Comparison of ENCODE assay signal across 15 cellular contexts in the genomic region with DNA sequence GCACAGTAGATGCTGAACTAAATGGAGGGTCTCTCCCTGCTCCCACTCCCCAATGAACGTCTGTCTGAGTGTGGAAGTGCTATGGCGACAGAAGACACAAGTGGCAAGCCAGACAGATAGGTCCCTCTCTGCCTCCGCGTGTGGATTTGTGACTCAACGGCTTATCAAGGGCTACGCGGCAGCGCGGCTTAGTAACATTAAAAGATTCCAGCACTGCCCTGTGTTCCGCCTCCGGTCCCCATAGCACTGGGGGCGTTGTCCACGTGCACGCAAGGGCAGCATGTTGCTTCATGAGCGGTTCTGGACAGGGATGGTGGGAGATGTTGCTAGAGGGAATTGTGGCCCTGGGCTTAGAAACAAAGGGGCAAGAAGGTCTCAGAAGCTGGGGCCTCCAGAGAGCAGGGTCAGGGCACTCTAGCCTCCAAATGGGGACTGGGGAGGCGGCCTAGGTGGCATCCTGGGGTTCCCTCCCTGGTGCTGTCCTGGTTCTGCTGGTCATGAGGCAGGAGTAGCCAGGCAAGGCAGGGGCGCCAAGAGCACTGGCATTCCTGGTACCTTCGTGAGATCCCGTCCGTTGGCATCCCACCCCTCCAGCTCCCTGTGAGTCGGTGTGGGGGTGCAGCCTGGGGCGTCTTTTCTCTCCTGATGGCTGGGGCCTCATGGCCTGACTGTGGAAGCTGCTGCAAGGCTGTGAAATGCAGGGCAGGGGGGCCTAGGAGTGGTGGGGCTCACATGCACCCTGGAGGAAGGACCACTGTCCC. TPM values are rescaled to one million over a fixed set of nuclear protein-coding genes. Genes with fewer than 3 reads are reported as not detected.
DNase-seq lines count a peak whose midpoint lies in the region; TF ChIP-seq lines count a peak whose summit lies in the region.
"Had no signal": no experiment of that assay in that cellular context is flagged by ENCODE, and none has a peak within 500 bp of the region (broad histone marks: within the 10 kb centered on the region; RNA-seq: fewer than 3 reads in every experiment).

No MANE protein-coding gene starts in this region.

- DNase-seq in Daoy (ENCODE audit: low read depth) (peak; percentile 40), RKO (ENCODE audit: low spot score) (peak; percentile 25), endothelial cell (ENCODE audit: low spot score) (no peak), occipital lobe (lab: John Stamatoyannopoulos, UW) (peak; percentile 21), NCI-H1694 treated with DMSO at 0.1 percent for 48 hours (lab: John Stamatoyannopoulos, UW) (no peak), head of caudate nucleus (no peak), SIG-M5 treated with dmso at 0.1 percent for 504 hours (lab: John Stamatoyannopoulos, UW; ENCODE audit: unreplicated experiment) (no peak)
- DNase-seq: CD4-positive, alpha-beta memory T cell; KG1; NCI-H187; NCI-H345; NCI-H526; Peyer's patch; Right ventricle myocardium superior had no signal

- H3K27ac Mint-ChIP-seq in endothelial cell (ENCODE audit: unreplicated experiment): peak overlapping the region; percentile 9
- H3K27ac Mint-ChIP-seq: CD4-positive, alpha-beta memory T cell; GM23338 had no signal

- peaks cover 7% of the 10 kb centered on the region for H3K36me3 Mint-ChIP-seq in endothelial cell (ENCODE audit: low read depth, unreplicated experiment)
- H3K36me3 Mint-ChIP-seq: CD4-positive, alpha-beta memory T cell had no signal

- H3K9me3 Mint-ChIP-seq in endothelial cell (ENCODE audit: unreplicated experiment): no peaks in the 10 kb centered on the region
- H3K9me3 Mint-ChIP-seq: CD4-positive, alpha-beta memory T cell; GM23338 had no signal

- peaks cover 3% of the 10 kb centered on the region for H3K4me1 Mint-ChIP-seq in endothelial cell (ENCODE audit: unreplicated experiment)
- H3K4me1 Mint-ChIP-seq: CD4-positive, alpha-beta memory T cell had no signal

- TF ChIP-seq CTCF in endothelial cell (IDR thresholded peaks at IDR 0.05; ENCODE audit: unreplicated experiment): no peak

- H3K27me3 Mint-ChIP-seq in endothelial cell (ENCODE audit: unreplicated experiment): peaks cover 12% of the 10 kb centered on the region

- intact Hi-C loops in head of caudate nucleus (cut with DNase I): no loop called here

- no peak overlapping the region for H3K4me3 Mint-ChIP-seq in endothelial cell (ENCODE audit: unreplicated experiment)
- H3K4me3 Mint-ChIP-seq: CD4-positive, alpha-beta memory T cell; GM23338 had no signal

RNA-seq across cellular contexts. Expression of a gene that starts 9.1 kb away (rescaled TPM):
- total RNA-seq in Daoy (2014; rRNA removed; shearing (Covaris generic)): 0.63 TPM in 1 of 2 replicates, not detected in the other
- not detected for total RNA-seq in endothelial cell (ENCODE audit: unreplicated experiment)
- 6.6 TPM for total RNA-seq in occipital lobe
- total RNA-seq: CD4-positive, alpha-beta memory T cell; Right ventricle myocardium superior had no signal

RNA-seq across cellular contexts. Expression of a gene that starts 51.5 kb away (rescaled TPM):
- not detected in 2 replicates for total RNA-seq in Daoy (2014; rRNA removed; shearing (Covaris generic))
- total RNA-seq in endothelial cell (ENCODE audit: unreplicated experiment): not detected
- not detected for total RNA-seq in occipital lobe
- total RNA-seq: CD4-positive, alpha-beta memory T cell; Peyer's patch; Right ventricle myocardium superior had no signal

Comparison
In these comparisons a context has a peak if more than half of its experiments do, and no peak if none do; other contexts are left out.
1. DNase-seq: peak in Daoy (single experiment), RKO (single experiment) and occipital lobe (single experiment); none in endothelial cell (single experiment), NCI-H1694 treated with DMSO at 0.1 percent for 48 hours (single experiment), head of caudate nucleus (0 of 42) and SIG-M5 treated with dmso at 0.1 percent for 504 hours (single experiment).